1 cellular context compared by ENCODE assay signal in genomic region chr19:15198006-15198356, GRCh38.
TF ChIP-seq lines count a peak whose summit lies in the region.

No MANE protein-coding gene starts in this region.

TF ChIP-seq in H1, 55 proteins besides CTCF, POLR2A, EP300 and RAD21 (continued from another document):
- TF ChIP-seq RBBP5 (IDR thresholded peaks at IDR 0.05; ENCODE audit: borderline replicate concordance, low read depth, low read length): no peak
- TF ChIP-seq SRF (IDR thresholded peaks at IDR 0.05; ENCODE audit: low read depth, low read length): no peak
- TF ChIP-seq FOSL1 (IDR thresholded peaks at IDR 0.05; ENCODE audit: insufficient read depth, low read depth, low read length): no peak
- TF ChIP-seq, protein P1, sequence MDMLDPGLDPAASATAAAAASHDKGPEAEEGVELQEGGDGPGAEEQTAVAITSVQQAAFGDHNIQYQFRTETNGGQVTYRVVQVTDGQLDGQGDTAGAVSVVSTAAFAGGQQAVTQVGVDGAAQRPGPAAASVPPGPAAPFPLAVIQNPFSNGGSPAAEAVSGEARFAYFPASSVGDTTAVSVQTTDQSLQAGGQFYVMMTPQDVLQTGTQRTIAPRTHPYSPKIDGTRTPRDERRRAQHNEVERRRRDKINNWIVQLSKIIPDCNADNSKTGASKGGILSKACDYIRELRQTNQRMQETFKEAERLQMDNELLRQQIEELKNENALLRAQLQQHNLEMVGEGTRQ (IDR thresholded peaks at IDR 0.05; ENCODE audit: low read length): no peak
- TF ChIP-seq GABPA (IDR thresholded peaks at IDR 0.05; ENCODE audit: borderline replicate concordance, insufficient read depth, low read length): no peak
- no peak for TF ChIP-seq SUZ12 (IDR thresholded peaks at IDR 0.05; ENCODE audit: low read length)
- no peak for TF ChIP-seq CBX8 (IDR thresholded peaks at IDR 0.05; ENCODE audit: borderline replicate concordance, low read depth, low read length)
- TF ChIP-seq HDAC2 (IDR thresholded peaks at IDR 0.05; ENCODE audit: borderline replicate concordance in 1 of 2, low read depth in 2 of 2, low read length in 2 of 2): no peak
- no peak for TF ChIP-seq CHD2 (IDR thresholded peaks at IDR 0.05; ENCODE audit: low read length)
- no peak for TF ChIP-seq SIX5 (IDR thresholded peaks at IDR 0.05; ENCODE audit: low read depth, low read length)
- TF ChIP-seq CTBP2 (IDR thresholded peaks at IDR 0.05; ENCODE audit: borderline replicate concordance, insufficient read depth, insufficient read length, low read length): no peak
- TF ChIP-seq NRF1 (IDR thresholded peaks at IDR 0.05; ENCODE audit: low read depth, low read length): no peak
- TF ChIP-seq TCF12 (IDR thresholded peaks at IDR 0.05; ENCODE audit: low read depth, low read length): no peak
